In genomic region chr11:61571337-61571736, GRCh38 we compare ENCODE assay signal across 19 cellular contexts. TPM values are rescaled to one million over a fixed set of nuclear protein-coding genes. Genes with fewer than 3 reads are reported as not detected.
"Had no signal": no experiment of that assay in that cellular context is flagged by ENCODE, and none has a peak within 500 bp of the region (broad histone marks: within the 10 kb centered on the region; RNA-seq: fewer than 3 reads in every experiment).

No MANE protein-coding gene starts in this region.

- H3K27ac ChIP-seq: colonic mucosa, esophagus squamous epithelium, ovary, sigmoid colon, testis, tibial artery had no signal

- ATAC-seq: left lobe of liver; mucosa of descending colon; natural killer cell treated with Interleukin-12 subunit alpha and Interleukin-12 subunit beta and Interleukin-15 and Interleukin-18, amount 100 ng/mL, for 72 hours; stimulated activated effector memory CD8-positive, alpha-beta T cell treated with anti-CD3 and anti-CD28 coated beads, Interleukin-12 subunit alpha, Interleukin-12 subunit beta, amount 100 ng/mL, for 72 hours had no signal

- DNase-seq: colonic mucosa; effector memory CD4-positive, alpha-beta T cell; erythroblast; esophagus squamous epithelium; foreskin melanocyte; glutamatergic neuron; mucosa of descending colon; naive B cell; ovary; sigmoid colon; stimulated activated CD4-positive, alpha-beta T cell treated with anti-CD3 and anti-CD28 coated beads, Interleukin-2, amount 100 ng/mL, for 24 hours; stimulated activated CD4-positive, alpha-beta T cell treated with anti-CD3 and anti-CD28 coated beads, Interleukin-4, amount 100 ng/mL, for 24 hours; stimulated activated naive CD4-positive, alpha-beta T cell treated with Interleukin-2 at 50 U/mL for 16 hours; substantia nigra; testis; tibial artery had no signal

RNA-seq across cellular contexts. Expression of gene SYT7, which starts 9.5 kb away (rescaled TPM):
- total RNA-seq: natural killer cell treated with Interleukin-12 subunit alpha and Interleukin-12 subunit beta and Interleukin-15 and Interleukin-18, amount 100 ng/mL, for 72 hours had no signal
